In genomic region chr17:63442549-63443035, GRCh38 we compare ENCODE assay signal across 2 cellular contexts.
TF ChIP-seq lines count a peak whose summit lies in the region.

No MANE protein-coding gene starts in this region.

TF ChIP-seq in IMR-90, 13 proteins besides CTCF, POLR2A, EP300 and RAD21:
- TF ChIP-seq CHD1 (IDR thresholded peaks at IDR 0.05; ENCODE audit: low read depth, low read length) (no peak), SMC3 (IDR thresholded peaks at IDR 0.05; ENCODE audit: low read depth, low read length) (peak; percentile 23; the same call in 1 of the 2 replicates), USF2 (IDR thresholded peaks at IDR 0.05; ENCODE audit: low read depth, low read length) (no peak)

TF ChIP-seq in GM12878, 131 proteins besides CTCF, POLR2A, EP300 and RAD21:
- TF ChIP-seq WRNIP1 (IDR thresholded peaks at IDR 0.05; ENCODE audit: borderline replicate concordance, low read depth, low read length), result no peak
- TF ChIP-seq PAX5 (IDR thresholded peaks at IDR 0.05; ENCODE audit: borderline replicate concordance, low read depth, low read length), result 0 out of 2 replicates have a peak, but pooled peaks have one; percentile 26
- TF ChIP-seq SMC3 (IDR thresholded peaks at IDR 0.05; ENCODE audit: borderline replicate concordance, low read length), result peak; percentile 28; the same call in 1 of the 2 replicates
- no peak for TF ChIP-seq MTA3 (IDR thresholded peaks at IDR 0.05; ENCODE audit: borderline replicate concordance, low read length)
- TF ChIP-seq BMI1 (IDR thresholded peaks at IDR 0.05; ENCODE audit: borderline replicate concordance), result no peak
- no peak for TF ChIP-seq KDM1A (IDR thresholded peaks at IDR 0.05; ENCODE audit: borderline replicate concordance)
